ENCODE assay signal across 8 cellular contexts in genomic region chr6:127069659-127070279, GRCh38. TPM values are rescaled to one million over a fixed set of nuclear protein-coding genes. Genes with fewer than 3 reads are reported as not detected.
DNase-seq lines count a peak whose midpoint lies in the region; ATAC-seq and TF ChIP-seq lines count a peak whose summit lies in the region.

No MANE protein-coding gene starts in this region.

- no peaks in the 10 kb centered on the region for H3K27me3 ChIP-seq in RWPE2 (ENCODE audit: insufficient read depth, poor library complexity, severe bottlenecking)

- H3K36me3 Mint-ChIP-seq in immature natural killer cell: no peaks in the 10 kb centered on the region

- H3K27ac Mint-ChIP-seq in immature natural killer cell: no peak overlapping the region

- peak; percentile 61 for ATAC-seq in GM18499 (IDR thresholded peaks at IDR 0.05; ENCODE audit: insufficient read depth, unreplicated experiment)
- peak; percentile 64 for ATAC-seq in HG03095 (IDR thresholded peaks at IDR 0.05; ENCODE audit: unreplicated experiment)
- peak; percentile 89 for ATAC-seq in RWPE2 (ENCODE audit: low read depth)

- H3K9me3 ChIP-seq in RWPE2 (ENCODE audit: severe bottlenecking): no peaks in the 10 kb centered on the region

- peaks cover 0 to 2% (median 0%) of the 10 kb centered on the region in 3 donors for H3K27me3 Mint-ChIP-seq in immature natural killer cell (ENCODE audit: low read depth in 3 of 3)

- H3K4me1 ChIP-seq in RWPE2 (ENCODE audit: insufficient read depth, poor library complexity, severe bottlenecking): no peaks in the 10 kb centered on the region

- peaks cover 0 to 3% (median 0%) of the 10 kb centered on the region in 6 donors for H3K9me3 Mint-ChIP-seq in immature natural killer cell

- H3K4me3 Mint-ChIP-seq in immature natural killer cell: no peak overlapping the region

- peak; percentile 79 for TF ChIP-seq CTCF in RWPE2 (IDR thresholded peaks at IDR 0.05; ENCODE audit: poor library complexity, severe bottlenecking)

- in situ Hi-C loops in ACHN (cut with HindIII; ENCODE audit: low pct_ligation_motif_present, low pct_unique_long_range_greater_than_20kb, low sequenced_read_pairs): no loop called here

- DNase-seq in ACHN (peak; percentile 46), RWPE2 (ENCODE audit: low spot score) (no peak), iPS-NIHi7 (ENCODE audit: extremely low spot score) (peak; percentile 27), SIG-M5 (lab: John Stamatoyannopoulos, UW) (no peak), NCI-H1048 (lab: John Stamatoyannopoulos, UW) (no peak), immature natural killer cell (no peak)

- no peaks in the 10 kb centered on the region for H3K4me1 Mint-ChIP-seq in immature natural killer cell

- H3K36me3 ChIP-seq in RWPE2 (ENCODE audit: low read depth): no peaks in the 10 kb centered on the region

- no peak overlapping the region for H3K27ac ChIP-seq in RWPE2 (ENCODE audit: poor library complexity, severe bottlenecking)

- no peak overlapping the region for H3K4me3 ChIP-seq in RWPE2 (ENCODE audit: severe bottlenecking)

RNA-seq across cellular contexts. Expression of gene RSPO3, which starts 48.7 kb away (rescaled TPM):
- polyA plus RNA-seq in immature natural killer cell: not detected

Comparison
In these comparisons a context has a peak if more than half of its experiments do, and no peak if none do; other contexts are left out.
1. DNase-seq: peak in ACHN (single experiment) and iPS-NIHi7 (single experiment); none in RWPE2 (single experiment), SIG-M5 (single experiment), NCI-H1048 (single experiment) and immature natural killer cell (0 of 3).
2. Peak in every context shown above with its lines, with median percentiles within 50 percentile points of each other: ATAC-seq.